ENCODE assay signal across 22 cellular contexts in the genomic region with DNA sequence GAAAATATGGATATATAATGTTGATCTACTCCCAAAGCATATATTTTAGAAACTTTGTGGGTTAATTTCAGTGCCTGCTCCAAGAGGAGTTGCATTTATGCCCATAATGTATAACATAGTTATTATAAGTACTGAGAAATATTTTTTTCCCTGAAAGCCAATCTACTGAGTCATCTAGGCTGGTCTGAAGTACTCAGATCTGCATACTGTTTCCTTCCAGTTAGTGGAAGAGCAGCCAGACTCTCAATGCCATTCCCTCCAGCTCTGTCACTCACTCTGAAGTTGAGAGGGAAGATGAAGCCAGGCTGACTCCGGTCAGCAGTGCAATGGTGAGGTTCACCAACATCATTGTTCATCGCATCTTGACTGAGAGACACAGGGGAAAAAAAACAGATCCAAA.
A peak's percentile ranks its signal among the peaks of the same experiment; 100 is the strongest.
DNase-seq lines count a peak whose midpoint lies in the region; ATAC-seq and TF ChIP-seq lines count a peak whose summit lies in the region.
"Had no signal": no experiment of that assay in that cellular context is flagged by ENCODE, and none has a peak within 500 bp of the region (broad histone marks: within the 10 kb centered on the region; RNA-seq: fewer than 3 reads in every experiment).

No MANE protein-coding gene starts in this region.

- no peak overlapping the region for H2BK120ac ChIP-seq in IMR-90 (ENCODE audit: low read depth, low read length)

- POLR2A ChIA-PET in IMR-90 (lab: Charles Lee; ENCODE audit: unreplicated experiment) = no interaction called here

- no peak for TF ChIP-seq RAD21 in IMR-90 (IDR thresholded peaks at IDR 0.05; ENCODE audit: low read length)

- no peaks in the 10 kb centered on the region for H4K20me1 ChIP-seq in IMR-90 (ENCODE audit: insufficient read depth, low read length)

- H3K27me3 ChIP-seq in IMR-90 (ENCODE audit: control insufficient read depth, insufficient read depth, low read length) (no peaks in the 10 kb centered on the region), upper lobe of right lung (no peaks in the 10 kb centered on the region)
- H3K27me3 ChIP-seq: esophagus squamous epithelium, ovary, sigmoid colon, SJCRH30 had no signal

- intact Hi-C loops in IMR-90 (cut with micrococcal nuclease) (no loop called here), upper lobe of right lung (cut with DNase I) (no loop called here), Right ventricle myocardium inferior (cut with DNase I) (no loop called here)

- no peak overlapping the region for H2BK5ac ChIP-seq in IMR-90 (ENCODE audit: low read depth, low read length, poor library complexity, severe bottlenecking)

- no peak overlapping the region for H2AK5ac ChIP-seq in IMR-90 (ENCODE audit: low read depth, low read length)

- no CpG with 5 or more reads among the region's 2 CpGs for WGBS in IMR-90 (ENCODE audit: extremely low coverage in 2 of 2, insufficient read length in 1 of 2), 2 experiments

- H3K4me1 ChIP-seq in IMR-90 (ENCODE audit: control insufficient read depth, insufficient read depth, low read length) (no peaks in the 10 kb centered on the region), upper lobe of right lung (no peaks in the 10 kb centered on the region)
- H3K4me1 ChIP-seq: esophagus squamous epithelium, sigmoid colon, SJCRH30 had no signal

- no peak overlapping the region for H4K8ac ChIP-seq in IMR-90 (ENCODE audit: low read depth in 2 of 2, low read length in 2 of 2)

- ATAC-seq in IMR-90 (ENCODE audit: low read depth) (peak; percentile 72), upper lobe of right lung (peak; percentile 51), Right ventricle myocardium inferior (no peak), GM21723 (IDR thresholded peaks at IDR 0.05; ENCODE audit: unreplicated experiment) (no peak)
- ATAC-seq: GM12878; left colon; natural killer cell treated with Interleukin-12 subunit alpha and Interleukin-12 subunit beta and Interleukin-15 and Interleukin-18, amount 100 ng/mL, for 72 hours had no signal

- H2BK15ac ChIP-seq in IMR-90 (ENCODE audit: low read depth, low read length) = no peak overlapping the region

- H3K4me3 ChIP-seq in IMR-90 (ENCODE audit: insufficient read depth, low read depth, low read length) = no peak overlapping the region
- no peak overlapping the region for H3K4me3 ChIP-seq in upper lobe of right lung
- H3K4me3 ChIP-seq: esophagus squamous epithelium, GM12878, ovary, sigmoid colon, SJCRH30 had no signal

- DNase-seq in IMR-90 (peak; percentile 9), astrocyte of the hippocampus (ENCODE audit: low read depth, low spot score) (peak; percentile 66), kidney glomerular epithelial cell (lab: John Stamatoyannopoulos, UW) (peak; percentile 21), upper lobe of right lung (no peak), dermis blood vessel endothelial cell (no peak), Right ventricle myocardium inferior (ENCODE audit: missing footprints) (no peak)
- DNase-seq: activated naive CD4-positive, alpha-beta T cell treated with anti-CD3 and anti-CD28 coated beads, Interleukin-2, amount 50 U/mL, for 16 hours; aorta; esophagus squamous epithelium; left colon; midbrain; NCI-H1092; NCI-H1930; NCI-H774; ovary; sigmoid colon; SJCRH30; T-helper 1 cell had no signal

- CTCF ChIA-PET in IMR-90 (lab: Yijun Ruan, JAX) = no interaction called here

- H3K9ac ChIP-seq in IMR-90 (ENCODE audit: low read depth, low read length) = no peak overlapping the region
- H3K9ac ChIP-seq: KMS-11 had no signal

- H2AK9ac ChIP-seq in IMR-90 (replicated peaks; ENCODE audit: low read depth, low read length, poor library complexity) = no peak overlapping the region

- no peak for TF ChIP-seq POLR2A in IMR-90 (IDR thresholded peaks at IDR 0.05; ENCODE audit: low read depth, low read length)

- H2AFZ ChIP-seq in IMR-90 (replicated peaks; ENCODE audit: low read length, poor library complexity) = no peak overlapping the region

- H2BK20ac ChIP-seq in IMR-90 (ENCODE audit: low read depth, low read length) = no peak overlapping the region

- no peak for TF ChIP-seq CTCF in IMR-90 (conservative IDR thresholded peaks at IDR 0.05; ENCODE audit: low read depth, low read length)
- TF ChIP-seq CTCF in upper lobe of right lung (IDR thresholded peaks at IDR 0.05) = no peak

- dilution Hi-C loops in IMR-90 (cut with HindIII; ENCODE audit: low sequenced_read_pairs, unreplicated experiment) = no loop called here

- H3K4ac ChIP-seq in IMR-90 (ENCODE audit: low read depth, low read length) = no peak overlapping the region

- H3K9me3 ChIP-seq in IMR-90 (ENCODE audit: control insufficient read depth, insufficient read depth, low read length) = no peaks in the 10 kb centered on the region
- no peaks in the 10 kb centered on the region for H3K9me3 ChIP-seq in upper lobe of right lung
- H3K9me3 ChIP-seq: esophagus squamous epithelium, ovary, sigmoid colon, SJCRH30 had no signal

- H3K79me1 ChIP-seq in IMR-90 (ENCODE audit: low read depth in 1 of 2, low read length in 2 of 2) = no peaks in the 10 kb centered on the region

- in situ Hi-C loops in IMR-90 (cut with MboI; ENCODE audit: low sequenced_read_pairs) = no loop called here

- H3K56ac ChIP-seq in IMR-90 (ENCODE audit: extremely low read depth, insufficient read depth, low read length) = no peak overlapping the region

- no peak overlapping the region for H3K18ac ChIP-seq in IMR-90 (ENCODE audit: low read depth, low read length)

- H3K23ac ChIP-seq in IMR-90 (ENCODE audit: low read depth, low read length) = no peak overlapping the region

- no peak overlapping the region for H3K27ac ChIP-seq in IMR-90 (ENCODE audit: insufficient read depth, low read length)
- H3K27ac ChIP-seq in upper lobe of right lung = no peak overlapping the region
- H3K27ac ChIP-seq: esophagus squamous epithelium, KMS-11, ovary, sigmoid colon, SJCRH30 had no signal

- no TSS peak for BruUV-seq in IMR-90 (replicated peaks; lab: Mats Ljungman, UMichigan)

- H3K4me2 ChIP-seq in IMR-90 (ENCODE audit: low read depth, low read length) = no peak overlapping the region
- H3K4me2 ChIP-seq: KMS-11 had no signal

- H3K9me1 ChIP-seq in IMR-90 (ENCODE audit: insufficient read depth, low read length) = no peaks in the 10 kb centered on the region

- H3K36me3 ChIP-seq in IMR-90 (ENCODE audit: control insufficient read depth, insufficient read depth, low read length) (no peaks in the 10 kb centered on the region), upper lobe of right lung (no peaks in the 10 kb centered on the region)
- H3K36me3 ChIP-seq: esophagus squamous epithelium, ovary, sigmoid colon, SJCRH30 had no signal

- H4K91ac ChIP-seq in IMR-90 (ENCODE audit: insufficient read depth, low read depth, low read length) = no peak overlapping the region

- H4K5ac ChIP-seq in IMR-90 (ENCODE audit: low read depth, low read length) = no peak overlapping the region

- H3K14ac ChIP-seq in IMR-90 (replicated peaks; ENCODE audit: low read depth, low read length) = no peak overlapping the region

TF ChIP-seq in IMR-90, 13 proteins besides CTCF, POLR2A, EP300 and RAD21:
- no peak for TF ChIP-seq CHD1 (IDR thresholded peaks at IDR 0.05; ENCODE audit: low read depth, low read length)
- TF ChIP-seq MAZ (IDR thresholded peaks at IDR 0.05; ENCODE audit: borderline replicate concordance, low read depth, low read length) = no peak
- TF ChIP-seq NFE2L2 (IDR thresholded peaks at IDR 0.05; ENCODE audit: low read depth, low read length) = no peak
- no peak for TF ChIP-seq MAFK (IDR thresholded peaks at IDR 0.05; ENCODE audit: low read depth, low read length)
- TF ChIP-seq CEBPB (IDR thresholded peaks at IDR 0.05; ENCODE audit: low read depth, low read length) = no peak
- TF ChIP-seq RFX5 (IDR thresholded peaks at IDR 0.05; ENCODE audit: low read depth, low read length) = no peak
- TF ChIP-seq, protein P1, sequence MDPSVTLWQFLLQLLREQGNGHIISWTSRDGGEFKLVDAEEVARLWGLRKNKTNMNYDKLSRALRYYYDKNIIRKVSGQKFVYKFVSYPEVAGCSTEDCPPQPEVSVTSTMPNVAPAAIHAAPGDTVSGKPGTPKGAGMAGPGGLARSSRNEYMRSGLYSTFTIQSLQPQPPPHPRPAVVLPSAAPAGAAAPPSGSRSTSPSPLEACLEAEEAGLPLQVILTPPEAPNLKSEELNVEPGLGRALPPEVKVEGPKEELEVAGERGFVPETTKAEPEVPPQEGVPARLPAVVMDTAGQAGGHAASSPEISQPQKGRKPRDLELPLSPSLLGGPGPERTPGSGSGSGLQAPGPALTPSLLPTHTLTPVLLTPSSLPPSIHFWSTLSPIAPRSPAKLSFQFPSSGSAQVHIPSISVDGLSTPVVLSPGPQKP (IDR thresholded peaks at IDR 0.05; ENCODE audit: borderline replicate concordance, low read depth, low read length) = no peak
- no peak for TF ChIP-seq BHLHE40 (IDR thresholded peaks at IDR 0.05; ENCODE audit: low read depth, low read length)
- TF ChIP-seq USF2 (IDR thresholded peaks at IDR 0.05; ENCODE audit: low read depth, low read length) = no peak
- TF ChIP-seq FOS (IDR thresholded peaks at IDR 0.05; ENCODE audit: low read depth, low read length) = no peak

Comparison
In these comparisons a context has a peak if more than half of its experiments do, and no peak if none do; other contexts are left out.
1. ATAC-seq: peak in IMR-90 (single experiment) and upper lobe of right lung (single experiment); none in Right ventricle myocardium inferior (single experiment) and GM21723 (single experiment).
2. DNase-seq: peak in IMR-90 (single experiment), astrocyte of the hippocampus (single experiment) and kidney glomerular epithelial cell (single experiment); none in upper lobe of right lung (single experiment), dermis blood vessel endothelial cell (single experiment) and Right ventricle myocardium inferior (single experiment).